Comparison of ENCODE assay signal across 1 cellular context in the genomic region with DNA sequence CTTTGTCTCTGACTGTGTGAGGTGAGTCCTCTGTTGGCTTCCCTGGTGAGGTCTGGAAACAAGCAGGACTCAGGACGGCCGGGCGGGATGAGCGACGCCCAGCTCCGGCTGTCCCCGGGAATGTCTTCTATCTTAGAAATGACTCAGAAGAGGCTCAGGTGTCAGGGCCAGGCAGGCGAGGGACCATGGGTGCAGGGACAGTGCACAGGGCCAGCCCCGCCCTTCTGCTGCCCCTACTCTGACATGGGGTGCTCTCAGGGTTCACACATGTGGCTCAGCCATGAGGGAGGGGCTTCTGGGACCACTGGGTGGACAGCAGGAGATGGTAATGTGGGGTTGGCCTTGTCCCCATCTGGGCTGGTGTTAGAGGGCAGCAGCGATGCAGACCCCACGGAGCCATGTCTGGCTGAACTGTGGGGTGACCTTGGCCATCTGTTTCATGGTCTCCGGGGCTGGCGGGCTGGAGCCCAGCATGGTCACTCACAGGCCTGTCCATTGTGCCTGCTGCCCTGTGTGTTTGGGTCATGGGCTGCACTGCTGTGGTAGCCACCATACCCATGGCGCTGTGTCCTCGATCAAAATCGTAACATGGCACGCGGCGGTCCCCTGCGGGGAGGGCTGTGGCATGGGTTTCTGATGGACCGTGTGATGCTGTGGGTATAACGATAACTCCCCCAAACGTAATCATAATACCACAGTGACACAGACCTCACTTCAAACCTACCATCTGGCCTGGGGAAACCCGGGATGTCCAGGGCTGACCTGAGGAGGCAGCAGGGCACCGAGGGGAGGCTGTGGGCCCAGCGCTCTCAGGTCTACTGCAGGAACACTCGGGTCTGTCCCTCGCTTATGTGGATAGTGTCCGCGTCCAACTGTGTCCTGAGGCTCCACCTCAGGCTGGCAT.
TF ChIP-seq lines count a peak whose summit lies in the region.

No MANE protein-coding gene starts in this region.

TF ChIP-seq in K562, 482 proteins besides CTCF, POLR2A, EP300 and RAD21 (continued from another document):
- TF ChIP-seq, protein P1, sequence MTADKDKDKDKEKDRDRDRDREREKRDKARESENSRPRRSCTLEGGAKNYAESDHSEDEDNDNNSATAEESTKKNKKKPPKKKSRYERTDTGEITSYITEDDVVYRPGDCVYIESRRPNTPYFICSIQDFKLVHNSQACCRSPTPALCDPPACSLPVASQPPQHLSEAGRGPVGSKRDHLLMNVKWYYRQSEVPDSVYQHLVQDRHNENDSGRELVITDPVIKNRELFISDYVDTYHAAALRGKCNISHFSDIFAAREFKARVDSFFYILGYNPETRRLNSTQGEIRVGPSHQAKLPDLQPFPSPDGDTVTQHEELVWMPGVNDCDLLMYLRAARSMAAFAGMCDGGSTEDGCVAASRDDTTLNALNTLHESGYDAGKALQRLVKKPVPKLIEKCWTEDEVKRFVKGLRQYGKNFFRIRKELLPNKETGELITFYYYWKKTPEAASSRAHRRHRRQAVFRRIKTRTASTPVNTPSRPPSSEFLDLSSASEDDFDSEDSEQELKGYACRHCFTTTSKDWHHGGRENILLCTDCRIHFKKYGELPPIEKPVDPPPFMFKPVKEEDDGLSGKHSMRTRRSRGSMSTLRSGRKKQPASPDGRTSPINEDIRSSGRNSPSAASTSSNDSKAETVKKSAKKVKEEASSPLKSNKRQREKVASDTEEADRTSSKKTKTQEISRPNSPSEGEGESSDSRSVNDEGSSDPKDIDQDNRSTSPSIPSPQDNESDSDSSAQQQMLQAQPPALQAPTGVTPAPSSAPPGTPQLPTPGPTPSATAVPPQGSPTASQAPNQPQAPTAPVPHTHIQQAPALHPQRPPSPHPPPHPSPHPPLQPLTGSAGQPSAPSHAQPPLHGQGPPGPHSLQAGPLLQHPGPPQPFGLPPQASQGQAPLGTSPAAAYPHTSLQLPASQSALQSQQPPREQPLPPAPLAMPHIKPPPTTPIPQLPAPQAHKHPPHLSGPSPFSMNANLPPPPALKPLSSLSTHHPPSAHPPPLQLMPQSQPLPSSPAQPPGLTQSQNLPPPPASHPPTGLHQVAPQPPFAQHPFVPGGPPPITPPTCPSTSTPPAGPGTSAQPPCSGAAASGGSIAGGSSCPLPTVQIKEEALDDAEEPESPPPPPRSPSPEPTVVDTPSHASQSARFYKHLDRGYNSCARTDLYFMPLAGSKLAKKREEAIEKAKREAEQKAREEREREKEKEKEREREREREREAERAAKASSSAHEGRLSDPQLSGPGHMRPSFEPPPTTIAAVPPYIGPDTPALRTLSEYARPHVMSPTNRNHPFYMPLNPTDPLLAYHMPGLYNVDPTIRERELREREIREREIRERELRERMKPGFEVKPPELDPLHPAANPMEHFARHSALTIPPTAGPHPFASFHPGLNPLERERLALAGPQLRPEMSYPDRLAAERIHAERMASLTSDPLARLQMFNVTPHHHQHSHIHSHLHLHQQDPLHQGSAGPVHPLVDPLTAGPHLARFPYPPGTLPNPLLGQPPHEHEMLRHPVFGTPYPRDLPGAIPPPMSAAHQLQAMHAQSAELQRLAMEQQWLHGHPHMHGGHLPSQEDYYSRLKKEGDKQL (CRISPR knock-in tag; IDR thresholded peaks at IDR 0.05; ENCODE audit: borderline replicate concordance) = no peak
TF ChIP-seq in K562: peak in this region for 0.
